26 cellular contexts compared by ENCODE assay signal in the genomic region with DNA sequence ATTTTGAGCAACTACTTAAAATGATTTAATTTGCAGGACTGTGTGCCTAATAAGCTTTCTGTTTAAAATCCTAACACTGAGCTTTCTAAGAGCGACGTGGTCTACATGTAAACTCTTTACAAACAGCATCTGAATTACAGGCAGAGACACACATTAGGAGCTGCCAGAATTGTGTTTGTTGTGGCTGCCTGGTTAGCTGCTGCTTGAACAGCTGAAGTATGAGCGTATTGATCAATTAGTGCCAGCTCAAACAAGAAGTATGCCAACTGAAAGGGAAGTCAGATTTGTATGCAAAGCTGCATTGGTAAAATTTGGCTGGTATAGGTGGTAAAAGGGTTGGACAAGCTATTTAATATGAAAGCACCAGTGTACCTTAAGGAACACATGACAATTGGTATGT.
DNase-seq lines count a peak whose midpoint lies in the region; ATAC-seq and TF ChIP-seq lines count a peak whose summit lies in the region.
"Had no signal": no experiment of that assay in that cellular context is flagged by ENCODE, and none has a peak within 500 bp of the region (broad histone marks: within the 10 kb centered on the region; RNA-seq: fewer than 3 reads in every experiment).

No MANE protein-coding gene starts in this region.

- intact Hi-C loops in left cardiac atrium (cut with DNase I), result no loop called here
- intact Hi-C loops in activated naive CD4-positive, alpha-beta T cell treated with anti-CD3 and anti-CD28 coated beads for 36 hours (cut with micrococcal nuclease), result no loop called here

- CTCF ChIA-PET in activated naive CD4-positive, alpha-beta T cell treated with anti-CD3 and anti-CD28 coated beads for 36 hours (lab: Charles Lee), result no interaction called here

- no peak for ATAC-seq in left cardiac atrium
- ATAC-seq in GM18502 (IDR thresholded peaks at IDR 0.05; ENCODE audit: poor library complexity, unreplicated experiment), result no peak
- ATAC-seq in GM18511 (IDR thresholded peaks at IDR 0.05; ENCODE audit: unreplicated experiment), result no peak
- ATAC-seq: gastrocnemius medialis, lower lobe of right lung, mucosa of descending colon, natural killer cell had no signal

- no peaks in the 10 kb centered on the region for H3K9me3 ChIP-seq in cardiac muscle cell (ENCODE audit: low read depth)
- H3K9me3 ChIP-seq: breast epithelium, gastrocnemius medialis, lower lobe of right lung, mucosa of descending colon had no signal

- no peaks in the 10 kb centered on the region for H3K9me3 Mint-ChIP-seq in brain
- H3K9me3 Mint-ChIP-seq in activated naive CD4-positive, alpha-beta T cell treated with anti-CD3 and anti-CD28 coated beads for 36 hours, result peaks cover 4% of the 10 kb centered on the region

- H3K27ac ChIP-seq in cardiac muscle cell, result peak overlapping the region; percentile 51
- H3K27ac ChIP-seq: breast epithelium, gastrocnemius medialis, HL-60, lower lobe of right lung had no signal

- peaks cover 54% of the 10 kb centered on the region for H3K4me1 Mint-ChIP-seq in brain
- no peaks in the 10 kb centered on the region for H3K4me1 Mint-ChIP-seq in activated naive CD4-positive, alpha-beta T cell treated with anti-CD3 and anti-CD28 coated beads for 36 hours (ENCODE audit: low read depth)
- H3K4me1 Mint-ChIP-seq: activated CD4-positive, alpha-beta memory T cell treated with anti-CD3 and anti-CD28 coated beads, Interleukin-2, amount 10 ng/mL, durations not matched to agents 7 days and 5 days; CD4-positive, alpha-beta memory T cell; natural killer cell had no signal

- no peaks in the 10 kb centered on the region for H3K36me3 Mint-ChIP-seq in brain
- peaks cover 1% of the 10 kb centered on the region for H3K36me3 Mint-ChIP-seq in activated naive CD4-positive, alpha-beta T cell treated with anti-CD3 and anti-CD28 coated beads for 36 hours (ENCODE audit: low read depth)
- H3K36me3 Mint-ChIP-seq: CD4-positive, alpha-beta memory T cell; natural killer cell had no signal

- no peaks in the 10 kb centered on the region for H3K27me3 Mint-ChIP-seq in brain
- H3K27me3 Mint-ChIP-seq in activated naive CD4-positive, alpha-beta T cell treated with anti-CD3 and anti-CD28 coated beads for 36 hours (ENCODE audit: low read depth), result no peaks in the 10 kb centered on the region
- H3K27me3 Mint-ChIP-seq: activated CD4-positive, alpha-beta memory T cell treated with anti-CD3 and anti-CD28 coated beads, Interleukin-2, amount 10 ng/mL, durations not matched to agents 7 days and 5 days; CD4-positive, alpha-beta memory T cell had no signal

- H3K27me3 ChIP-seq in cardiac muscle cell, result no peaks in the 10 kb centered on the region
- H3K27me3 ChIP-seq: breast epithelium, gastrocnemius medialis had no signal

- H3K4me1 ChIP-seq in cardiac muscle cell (ENCODE audit: low read depth), result peaks cover 39% of the 10 kb centered on the region
- H3K4me1 ChIP-seq: breast epithelium, gastrocnemius medialis, lower lobe of right lung had no signal

- H3K27ac Mint-ChIP-seq in brain, result peak overlapping the region in 3 of 5 experiments; percentile 7 to 62 (median 52)
- no peak overlapping the region for H3K27ac Mint-ChIP-seq in activated naive CD4-positive, alpha-beta T cell treated with anti-CD3 and anti-CD28 coated beads for 36 hours
- H3K27ac Mint-ChIP-seq: activated CD4-positive, alpha-beta memory T cell treated with anti-CD3 and anti-CD28 coated beads, Interleukin-2, amount 10 ng/mL, durations not matched to agents 7 days and 5 days; CD4-positive, alpha-beta memory T cell; natural killer cell; T-helper 2 cell treated with Interferon-gamma antibody and Interleukin-4, amounts not matched to agents 5 μg/mL and 100 μg/mL, for 36 hours had no signal

- H3K4me3 ChIP-seq in cardiac muscle cell, result no peak overlapping the region
- H3K4me3 ChIP-seq: breast epithelium, gastrocnemius medialis, lower lobe of right lung, mucosa of descending colon had no signal

- H3K36me3 ChIP-seq in cardiac muscle cell, result no peaks in the 10 kb centered on the region
- H3K36me3 ChIP-seq: breast epithelium, gastrocnemius medialis, lower lobe of right lung had no signal

- no peak for DNase-seq in cardiac muscle cell (ENCODE audit: low read depth in 1 of 2, low spot score in 1 of 2)
- DNase-seq in left cardiac atrium, result no peak
- DNase-seq in NCI-H69 (lab: John Stamatoyannopoulos, UW), result peak; percentile 67
- DNase-seq in middle frontal gyrus (ENCODE audit: extremely low spot score, low spot score), result no peak
- DNase-seq in activated naive CD4-positive, alpha-beta T cell treated with anti-CD3 and anti-CD28 coated beads for 36 hours, result no peak
- DNase-seq: activated CD4-positive, alpha-beta memory T cell treated with anti-CD3 and anti-CD28 coated beads, Interleukin-2, amount 10 ng/mL, durations not matched to agents 7 days and 5 days; activated naive CD4-positive, alpha-beta T cell treated with anti-CD3 and anti-CD28 coated beads, Interleukin-2, amount 50 U/mL, for 16 hours; AML-193; CD4-positive, alpha-beta memory T cell; gastrocnemius medialis; H7; KG1; kidney glomerular epithelial cell; lower lobe of right lung; MM.1S; mucosa of descending colon; natural killer cell; NCI-H82; stimulated activated CD4-positive, alpha-beta T cell treated with anti-CD3 and anti-CD28 coated beads, Interleukin-15, amount 100 ng/mL, for 24 hours; stimulated activated CD4-positive, alpha-beta T cell treated with anti-CD3 and anti-CD28 coated beads, Interleukin-4, amount 100 ng/mL, for 4 hours had no signal

- TF ChIP-seq CTCF in cardiac muscle cell (IDR thresholded peaks at IDR 0.05; ENCODE audit: low read depth, low read length) (no peak), brain (conservative IDR thresholded peaks at IDR 0.05) (no peak)

- peak overlapping the region in 3 of 5 experiments; percentile 5 to 51 (median 30) for H3K4me3 Mint-ChIP-seq in brain
- H3K4me3 Mint-ChIP-seq in activated naive CD4-positive, alpha-beta T cell treated with anti-CD3 and anti-CD28 coated beads for 36 hours, result no peak overlapping the region
- H3K4me3 Mint-ChIP-seq: activated CD4-positive, alpha-beta memory T cell treated with anti-CD3 and anti-CD28 coated beads, Interleukin-2, amount 10 ng/mL, durations not matched to agents 7 days and 5 days; CD4-positive, alpha-beta memory T cell; natural killer cell; T-helper 2 cell treated with Interferon-gamma antibody and Interleukin-4, amounts not matched to agents 5 μg/mL and 100 μg/mL, for 36 hours had no signal
